ENCODE assay signal across 1 cellular context in genomic region chr6:150267686-150268561, GRCh38.
TF ChIP-seq lines count a peak whose summit lies in the region.

No MANE protein-coding gene starts in this region.

TF ChIP-seq in IMR-90, 13 proteins besides CTCF, POLR2A, EP300 and RAD21 (continued from another document):
- TF ChIP-seq FOS (IDR thresholded peaks at IDR 0.05; ENCODE audit: low read depth, low read length), result 0 out of 2 replicates have a peak, but pooled peaks have one; percentile 2
- peak; percentile 56; the same call in 1 of the 2 replicates for TF ChIP-seq MAFK (IDR thresholded peaks at IDR 0.05; ENCODE audit: low read depth, low read length)
- no peak for TF ChIP-seq RCOR1 (IDR thresholded peaks at IDR 0.05; ENCODE audit: insufficient replicate concordance, low read length)
TF ChIP-seq in IMR-90: peak in this region for 4.
